ENCODE assay signal across 17 cellular contexts in genomic region chr20:63212792-63213191, GRCh38. TPM values are rescaled to one million over a fixed set of nuclear protein-coding genes. Genes with fewer than 3 reads are reported as not detected.
DNase-seq lines count a peak whose midpoint lies in the region; ATAC-seq, FAIRE-seq and TF ChIP-seq lines count a peak whose summit lies in the region.
"Had no signal": no experiment of that assay in that cellular context is flagged by ENCODE, and none has a peak within 500 bp of the region (broad histone marks: within the 10 kb centered on the region; RNA-seq: fewer than 3 reads in every experiment).

No MANE protein-coding gene starts in this region.

- peak overlapping the region; percentile 57 for H3K9ac ChIP-seq in Loucy (ENCODE audit: low read depth, low read length, poor library complexity, severe bottlenecking)
- no peak overlapping the region for H3K9ac ChIP-seq in GM12878 (ENCODE audit: control insufficient read depth, insufficient read depth, low read length)

- in situ Hi-C loops in GM12878 (cut with MboI) = no loop called here

- H3K4me3 Mint-ChIP-seq in CD8-positive, alpha-beta memory T cell = peak overlapping the region in 5 of 7 donors; percentile 23 to 66 (median 50)
- H3K4me3 Mint-ChIP-seq in naive thymus-derived CD4-positive, alpha-beta T cell = peak overlapping the region in 7 of 10 donors; percentile 1 to 93 (median 63)
- H3K4me3 Mint-ChIP-seq: stimulated activated memory B cell treated with anti-CD40 and anti-IgM and Interleukin-4, amounts not matched to agents 10 μg/mL and 1 μg/mL and 100 μg/mL, for 72 hours had no signal

- H3K4me3 ChIP-seq in CD8-positive, alpha-beta memory T cell (ENCODE audit: low read length) = no peak overlapping the region
- H3K4me3 ChIP-seq in Loucy (ENCODE audit: low read length, poor library complexity, severe bottlenecking) (peak overlapping the region; percentile 98), GM12878 (peak overlapping the region; percentile 15; the same call in 1 of the 2 replicates), gastroesophageal sphincter (no peak overlapping the region)
- no peak overlapping the region for H3K4me3 ChIP-seq in naive thymus-derived CD4-positive, alpha-beta T cell (ENCODE audit: low read length)
- H3K4me3 ChIP-seq: left ventricle myocardium inferior, spleen had no signal

- H3K27me3 Mint-ChIP-seq in CD8-positive, alpha-beta memory T cell = no peaks in the 10 kb centered on the region
- H3K27me3 Mint-ChIP-seq in naive thymus-derived CD4-positive, alpha-beta T cell = no peaks in the 10 kb centered on the region
- H3K27me3 Mint-ChIP-seq: stimulated activated memory B cell treated with anti-CD40 and anti-IgM and Interleukin-4, amounts not matched to agents 10 μg/mL and 1 μg/mL and 100 μg/mL, for 72 hours had no signal

- WGBS in GM12878 (ENCODE audit: insufficient coverage, insufficient replicate concordance, low lambda C conversion rate, missing lambda C conversion rate) = 100% methylated on average over 5 of the region's 5 CpGs
- 57 to 75% methylated on average over 1 to 4 of the region's 5 CpGs for whole genome bisulfite sequencing in gastroesophageal sphincter (ENCODE audit: low coverage in 1 of 2), 2 donors

- TF ChIP-seq EP300 in GM12878 (IDR thresholded peaks at IDR 0.05; ENCODE audit: borderline replicate concordance in 1 of 2, control insufficient read depth in 1 of 2, low read depth in 2 of 2, low read length in 2 of 2) (no peak), gastroesophageal sphincter (IDR thresholded peaks at IDR 0.05) (no peak)

- no peaks in the 10 kb centered on the region for H3K9me3 ChIP-seq in CD8-positive, alpha-beta memory T cell (ENCODE audit: low read length)
- H3K9me3 ChIP-seq in Loucy (ENCODE audit: insufficient read depth, low read depth, low read length) = no peaks in the 10 kb centered on the region
- H3K9me3 ChIP-seq in GM12878 (replicated peaks; ENCODE audit: control insufficient read depth, insufficient read depth, low read length) = no peaks in the 10 kb centered on the region
- no peaks in the 10 kb centered on the region for H3K9me3 ChIP-seq in naive thymus-derived CD4-positive, alpha-beta T cell (ENCODE audit: control insufficient read depth in 2 of 3, low read length in 3 of 3)
- no peaks in the 10 kb centered on the region for H3K9me3 ChIP-seq in gastroesophageal sphincter
- H3K9me3 ChIP-seq: left ventricle myocardium inferior, spleen had no signal

- no peak for TF ChIP-seq RAD21 in GM12878 (IDR thresholded peaks at IDR 0.05; ENCODE audit: insufficient read depth, low read depth, low read length)

- no peaks in the 10 kb centered on the region for H3F3A ChIP-seq in Loucy (ENCODE audit: low read depth)

- peaks cover 61 to 78% (median 74%) of the 10 kb centered on the region in 3 donors for H3K4me1 Mint-ChIP-seq in CD8-positive, alpha-beta memory T cell
- H3K4me1 Mint-ChIP-seq in naive thymus-derived CD4-positive, alpha-beta T cell = peaks cover 49 to 79% (median 74%) of the 10 kb centered on the region in 7 donors

- TF ChIP-seq POLR2A in GM12878 (IDR thresholded peaks at IDR 0.05; ENCODE audit: low read depth, low read length) (no peak), gastroesophageal sphincter (IDR thresholded peaks at IDR 0.05) (no peak)

- no peak overlapping the region for H3K27ac ChIP-seq in CD8-positive, alpha-beta memory T cell (ENCODE audit: low read depth, low read length)
- no peak overlapping the region for H3K27ac ChIP-seq in GM12878 (ENCODE audit: control insufficient read depth, insufficient read depth)
- no peak overlapping the region for H3K27ac ChIP-seq in naive thymus-derived CD4-positive, alpha-beta T cell (ENCODE audit: low read depth, low read length)
- peak overlapping the region in 1 of 4 donors; percentile 14 for H3K27ac ChIP-seq in gastroesophageal sphincter
- H3K27ac ChIP-seq: left ventricle myocardium inferior, spleen had no signal

- H3K27ac Mint-ChIP-seq in CD8-positive, alpha-beta memory T cell = peak overlapping the region in 5 of 8 donors; percentile 11 to 81 (median 33)
- H3K27ac Mint-ChIP-seq in naive thymus-derived CD4-positive, alpha-beta T cell = peak overlapping the region in 2 of 9 donors; percentile 58 to 59

- SMC1A ChIA-PET in GM12878 (lab: Charles Lee; ENCODE audit: uncharacterized antibody, unreplicated experiment) = no interaction called here

- no peak for DNase-seq in CD8-positive, alpha-beta memory T cell
- DNase-seq in GM12878 (ENCODE audit: low read depth, low spot score) = no peak
- DNase-seq in naive thymus-derived CD4-positive, alpha-beta T cell = no peak
- DNase-seq in NCI-H345 treated with DMSO at 0.1 percent for 48 hours (lab: John Stamatoyannopoulos, UW; ENCODE audit: unreplicated experiment) = no peak
- no peak for DNase-seq in iPS-NIHi7 (ENCODE audit: extremely low spot score)
- no peak for DNase-seq in cerebellar nuclear complex (lab: John Stamatoyannopoulos, UW)
- DNase-seq: DMS79 treated with DMSO at 0.1 percent for 48 hours, left ventricle myocardium inferior, NCI-H1092 treated with DMSO at 0.1 percent for 48 hours, spleen, SW 1271 had no signal

- POLR2A ChIA-PET in CD8-positive, alpha-beta memory T cell (lab: Charles Lee) = no interaction called here
- POLR2A ChIA-PET in GM12878 (lab: Charles Lee) = no interaction called here
- POLR2A ChIA-PET in naive thymus-derived CD4-positive, alpha-beta T cell (lab: Charles Lee) = no interaction called here

- CTCF ChIA-PET in CD8-positive, alpha-beta memory T cell (lab: Charles Lee) = interaction anchor here (0.6 to 4.5 kb wide), 2 partner anchors 11 to 596 kb away, joined by 3 to 23 read pairs; no protein-coding TSS in a partner anchor
- CTCF ChIA-PET in GM12878 (lab: Yijun Ruan, JAX) = interaction anchor here (0.6 to 1.8 kb wide), 4 partner anchors 10 to 170 kb away, joined by 3 to 6 read pairs (median 4); no protein-coding TSS in a partner anchor
- CTCF ChIA-PET in naive thymus-derived CD4-positive, alpha-beta T cell (lab: Charles Lee) = interaction anchor here (0.6 to 3.2 kb wide), 2 partner anchors 11 to 1203 kb away, joined by 3 to 20 read pairs; no protein-coding TSS in a partner anchor

- no peaks in the 10 kb centered on the region for H3K9me3 Mint-ChIP-seq in CD8-positive, alpha-beta memory T cell
- H3K9me3 Mint-ChIP-seq in naive thymus-derived CD4-positive, alpha-beta T cell = no peaks in the 10 kb centered on the region
- H3K9me3 Mint-ChIP-seq: stimulated activated memory B cell treated with anti-CD40 and anti-IgM and Interleukin-4, amounts not matched to agents 10 μg/mL and 1 μg/mL and 100 μg/mL, for 72 hours had no signal

- no peak for FAIRE-seq in GM12878 (lab: Jason Lieb, UNC)

- H3K27me3 ChIP-seq in CD8-positive, alpha-beta memory T cell (ENCODE audit: insufficient read depth, low read length, poor library complexity, severe bottlenecking) = no peaks in the 10 kb centered on the region
- H3K27me3 ChIP-seq in Loucy (ENCODE audit: insufficient read depth, low read length, poor library complexity, severe bottlenecking) (no peaks in the 10 kb centered on the region), GM12878 (replicated peaks in 1 of 2; ENCODE audit: control insufficient read depth in 2 of 2, insufficient read depth in 2 of 2, low read length in 1 of 2) (no peaks in the 10 kb centered on the region), gastroesophageal sphincter (no peaks in the 10 kb centered on the region)
- H3K27me3 ChIP-seq in naive thymus-derived CD4-positive, alpha-beta T cell (ENCODE audit: control insufficient read depth in 2 of 2, insufficient read depth in 2 of 2, low read length in 2 of 2) = no peaks in the 10 kb centered on the region
- H3K27me3 ChIP-seq: spleen had no signal

- H3K4me2 ChIP-seq in Loucy (ENCODE audit: low read depth, low read length, poor library complexity, severe bottlenecking) (peak overlapping the region; percentile 98), GM12878 (ENCODE audit: control insufficient read depth, insufficient read depth) (no peak overlapping the region)

- H4K20me1 ChIP-seq in Loucy (ENCODE audit: insufficient read depth, low read length, poor library complexity, severe bottlenecking) (peaks cover 79% of the 10 kb centered on the region), GM12878 (ENCODE audit: control insufficient read depth, insufficient read depth) (peaks cover 9% of the 10 kb centered on the region)

- TF ChIP-seq CTCF in Loucy (conservative IDR thresholded peaks at IDR 0.05; ENCODE audit: low read length) = no peak
- no peak for TF ChIP-seq CTCF in GM12878 (IDR thresholded peaks at IDR 0.05 in 2 of 3, conservative IDR thresholded peaks at IDR 0.05 in 1 of 3; ENCODE audit: control insufficient read depth in 2 of 3, extremely low read depth in 1 of 3, insufficient read depth in 1 of 3, low read depth in 3 of 3, low read length in 3 of 3)
- no peak for TF ChIP-seq CTCF in gastroesophageal sphincter (IDR thresholded peaks at IDR 0.05)

- H2AFZ ChIP-seq in Loucy (ENCODE audit: low read length) (no peak overlapping the region), GM12878 (ENCODE audit: control insufficient read depth, low read depth, low read length) (no peak overlapping the region)

- H3K4me1 ChIP-seq in CD8-positive, alpha-beta memory T cell (ENCODE audit: insufficient read depth, low read length) = peaks cover 48% of the 10 kb centered on the region
- H3K4me1 ChIP-seq in Loucy (ENCODE audit: insufficient read depth, low read length, poor library complexity, severe bottlenecking) (peaks cover 60% of the 10 kb centered on the region), GM12878 (ENCODE audit: control insufficient read depth, insufficient read depth, low read length) (peaks cover 15% of the 10 kb centered on the region), gastroesophageal sphincter (peaks cover 0 to 84% (median 23%) of the 10 kb centered on the region in 3 donors)
- H3K4me1 ChIP-seq in naive thymus-derived CD4-positive, alpha-beta T cell (ENCODE audit: control insufficient read depth in 2 of 2, insufficient read depth in 2 of 2, low read length in 2 of 2) = peaks cover 10 to 42% of the 10 kb centered on the region in 2 donors

- H3K79me2 ChIP-seq in Loucy (ENCODE audit: insufficient read depth, low read length) (peaks cover 83% of the 10 kb centered on the region), GM12878 (ENCODE audit: control insufficient read depth, insufficient read depth, low read length) (peaks cover 48% of the 10 kb centered on the region)

- peaks cover 33% of the 10 kb centered on the region for H3K36me3 ChIP-seq in CD8-positive, alpha-beta memory T cell (ENCODE audit: insufficient read depth, low read length)
- H3K36me3 ChIP-seq in Loucy (ENCODE audit: insufficient read depth, low read length) (peaks cover 51% of the 10 kb centered on the region; the same call in 1 of the 2 replicates), GM12878 (ENCODE audit: control insufficient read depth in 2 of 2, insufficient read depth in 2 of 2, low read length in 1 of 2) (peaks cover 13 to 21% of the 10 kb centered on the region in 2 experiments), gastroesophageal sphincter (peaks cover 0 to 68% of the 10 kb centered on the region in 2 donors)
- H3K36me3 ChIP-seq in naive thymus-derived CD4-positive, alpha-beta T cell (ENCODE audit: control insufficient read depth in 2 of 3, insufficient read depth in 3 of 3, low read length in 3 of 3) = peaks cover under 1 to 61% (median 22%) of the 10 kb centered on the region in 3 experiments

- RAD21 ChIA-PET in GM12878 (lab: Charles Lee; ENCODE audit: unreplicated experiment) = interaction anchor here (1.0 kb wide), 1 partner anchor 11 kb away, joined by 3 read pairs; no protein-coding TSS in a partner anchor

- H3K9me2 ChIP-seq in Loucy (replicated peaks; ENCODE audit: low read depth, low read length) = no peaks in the 10 kb centered on the region

- intact Hi-C loops in GM12878 (cut with micrococcal nuclease; ENCODE audit: unreplicated experiment) = no loop called here
- intact Hi-C loops in naive thymus-derived CD4-positive, alpha-beta T cell (cut with micrococcal nuclease) = loop anchor here in 1 of 2 donors (10.0 kb wide), 1 partner anchor 828 kb away; the partner anchor contains the start of gene RPS21

- ATAC-seq in GM12878 (no peak), gastroesophageal sphincter (no peak)
- ATAC-seq in naive thymus-derived CD4-positive, alpha-beta T cell = no peak
- ATAC-seq: stimulated activated memory B cell treated with anti-CD40 and anti-IgM and Interleukin-4, amounts not matched to agents 10 μg/mL and 1 μg/mL and 100 μg/mL, for 72 hours had no signal

- BruUV-seq in GM12878 (replicated peaks; lab: Mats Ljungman, UMichigan) = no TSS peak

- H3K36me3 Mint-ChIP-seq in CD8-positive, alpha-beta memory T cell = peaks cover 7 to 73% (median 10%) of the 10 kb centered on the region in 3 donors
- peaks cover 7 to 44% (median 18%) of the 10 kb centered on the region in 5 donors for H3K36me3 Mint-ChIP-seq in naive thymus-derived CD4-positive, alpha-beta T cell

RNA-seq across cellular contexts. Expression of gene YTHDF1, which starts 3.1 kb away (rescaled TPM):
- 10 to 100 TPM; 47.0 to 47.5 TPM for total RNA-seq in CD8-positive, alpha-beta memory T cell
- 43.1 TPM for polyA plus RNA-seq in CD8-positive, alpha-beta memory T cell
- total RNA-seq in GM12878 (2013; cell fraction: nucleolus; rRNA removed) = 18.1 and 21.9 TPM in 2 replicates
- 19.7 and 21.6 TPM in 2 replicates for total RNA-seq in GM12878 (2014; rRNA removed)
- 18.5 and 21.3 TPM in 2 replicates for total RNA-seq in GM12878 (2014; rRNA removed; fragmentation: Illumina TruSeq; extraction: Trizol)
- total RNA-seq in GM12878 (2021) = 36.1 and 37.8 TPM in 2 replicates
- polyA plus RNA-seq in GM12878 (2011; ENCODE audit: low read depth) = 17.4 TPM
- polyA plus RNA-seq in GM12878 (2011; rRNA removed) = 23.2 and 27.5 TPM in 2 replicates
- polyA plus RNA-seq in GM12878 (2011; cell fraction: cytosol; rRNA removed) = 20.2 and 23.4 TPM in 2 replicates
- polyA plus RNA-seq in GM12878 (2011; cell fraction: nucleus; rRNA removed) = 24.5 and 27.8 TPM in 2 replicates
- polyA plus RNA-seq in GM12878 (2012) = 21.8 and 26.7 TPM in 2 replicates
- polyA plus RNA-seq in GM12878 (2014; fragmentation: Illumina TruSeq; extraction: Trizol) = 23.3 and 24.7 TPM in 2 replicates
- polyA plus RNA-seq in GM12878 (2014; fragmentation: Nextera tagmentation; extraction: Ambion mirVana) = 10 to 100 TPM; 11.4 to 14.8 TPM
- polyA plus RNA-seq in GM12878 (2014; rRNA removed) = 32.9 and 33.1 TPM in 2 replicates
- polyA plus RNA-seq in GM12878 (2016; fragmentation: Nextera tagmentation; extraction: Ambion mirVana) = 10 to 100 TPM in 1 of 2 experiments, 1 to 10 TPM in 1; 4.6 to 14.5 TPM
- 19.0 and 21.1 TPM in 2 replicates for polyA minus RNA-seq in GM12878 (2011; rRNA and poly(A)+ RNA removed)
- polyA minus RNA-seq in GM12878 (2011; cell fraction: cytosol; rRNA and poly(A)+ RNA removed) = 14.3 and 17.2 TPM in 2 replicates
- polyA minus RNA-seq in GM12878 (2011; cell fraction: nucleus; rRNA and poly(A)+ RNA removed) = 5.7 and 10.3 TPM in 2 replicates
- 10 to 100 TPM; 35.9 to 52.1 (median 42.0) TPM for total RNA-seq in naive thymus-derived CD4-positive, alpha-beta T cell
- 10 to 100 TPM; 27.5 to 46.9 TPM for polyA plus RNA-seq in naive thymus-derived CD4-positive, alpha-beta T cell
- 10 to 100 TPM; 20.2 to 35.8 (median 34.2) TPM for total RNA-seq in gastroesophageal sphincter

RNA-seq across cellular contexts. Expression of gene BIRC7, which starts 22.9 kb away (rescaled TPM):
- total RNA-seq in CD8-positive, alpha-beta memory T cell = not detected
- polyA plus RNA-seq in CD8-positive, alpha-beta memory T cell = not detected
- 27.4 and 27.6 TPM in 2 replicates for total RNA-seq in GM12878 (2013; cell fraction: nucleolus; rRNA removed)
- total RNA-seq in GM12878 (2014; rRNA removed) (0.11 TPM in 1 of 2 replicates, not detected in the other), GM12878 (2014; rRNA removed; fragmentation: Illumina TruSeq; extraction: Trizol) (not detected in 2 replicates), GM12878 (2021) (not detected in 2 replicates), gastroesophageal sphincter (not detected)
- 0.29 TPM for polyA plus RNA-seq in GM12878 (2011; ENCODE audit: low read depth)
- polyA plus RNA-seq in GM12878 (2011; rRNA removed) (0.26 and 0.31 TPM in 2 replicates), GM12878 (2014; fragmentation: Illumina TruSeq; extraction: Trizol) (not detected in 2 replicates), GM12878 (2014; fragmentation: Nextera tagmentation; extraction: Ambion mirVana) (not detected), GM12878 (2014; rRNA removed) (0.08 TPM in 1 of 2 replicates, not detected in the other), GM12878 (2016; fragmentation: Nextera tagmentation; extraction: Ambion mirVana) (not detected)
- polyA plus RNA-seq in GM12878 (2011; cell fraction: cytosol; rRNA removed) = 0.99 and 1.1 TPM in 2 replicates
- polyA plus RNA-seq in GM12878 (2011; cell fraction: nucleus; rRNA removed) = 4.9 and 10.3 TPM in 2 replicates
- polyA plus RNA-seq in GM12878 (2012) = 1.2 and 4.0 TPM in 2 replicates
- 0.66 and 1.3 TPM in 2 replicates for polyA minus RNA-seq in GM12878 (2011; rRNA and poly(A)+ RNA removed)
- polyA minus RNA-seq in GM12878 (2011; cell fraction: cytosol; rRNA and poly(A)+ RNA removed) = not detected in 2 replicates
- 1.7 and 2.4 TPM in 2 replicates for polyA minus RNA-seq in GM12878 (2011; cell fraction: nucleus; rRNA and poly(A)+ RNA removed)
- total RNA-seq in naive thymus-derived CD4-positive, alpha-beta T cell = not detected
- polyA plus RNA-seq in naive thymus-derived CD4-positive, alpha-beta T cell = not detected
- total RNA-seq: fibroblast of villous mesenchyme had no signal
- polyA plus RNA-seq: BJ had no signal

RNA-seq across cellular contexts. Expression of gene NKAIN4, which starts 41.5 kb away (rescaled TPM):
- total RNA-seq in CD8-positive, alpha-beta memory T cell = not detected
- not detected for polyA plus RNA-seq in CD8-positive, alpha-beta memory T cell
- total RNA-seq in GM12878 (2013; cell fraction: nucleolus; rRNA removed) = not detected in 2 replicates
- total RNA-seq in GM12878 (2014; rRNA removed) = not detected in 2 replicates
- not detected in 2 replicates for total RNA-seq in GM12878 (2014; rRNA removed; fragmentation: Illumina TruSeq; extraction: Trizol)
- not detected in 2 replicates for total RNA-seq in GM12878 (2021)
- not detected for polyA plus RNA-seq in GM12878 (2011; ENCODE audit: low read depth)
- polyA plus RNA-seq in GM12878 (2011; rRNA removed) = not detected in 2 replicates
- not detected in 2 replicates for polyA plus RNA-seq in GM12878 (2011; cell fraction: cytosol; rRNA removed)
- not detected in 2 replicates for polyA plus RNA-seq in GM12878 (2011; cell fraction: nucleus; rRNA removed)
- polyA plus RNA-seq in GM12878 (2012) = not detected in 2 replicates
- not detected in 2 replicates for polyA plus RNA-seq in GM12878 (2014; fragmentation: Illumina TruSeq; extraction: Trizol)
- polyA plus RNA-seq in GM12878 (2014; fragmentation: Nextera tagmentation; extraction: Ambion mirVana) = not detected
- polyA plus RNA-seq in GM12878 (2014; rRNA removed) = not detected in 2 replicates
- under 1 TPM in 1 of 2 experiments, not detected in 1; 0.11 TPM for polyA plus RNA-seq in GM12878 (2016; fragmentation: Nextera tagmentation; extraction: Ambion mirVana)
- polyA minus RNA-seq in GM12878 (2011; rRNA and poly(A)+ RNA removed) = not detected in 2 replicates
- not detected in 2 replicates for polyA minus RNA-seq in GM12878 (2011; cell fraction: cytosol; rRNA and poly(A)+ RNA removed)
- polyA minus RNA-seq in GM12878 (2011; cell fraction: nucleus; rRNA and poly(A)+ RNA removed) = not detected in 2 replicates
- not detected for total RNA-seq in naive thymus-derived CD4-positive, alpha-beta T cell
- not detected for polyA plus RNA-seq in naive thymus-derived CD4-positive, alpha-beta T cell
- total RNA-seq in gastroesophageal sphincter = 1 to 10 TPM in 1 of 4 donors, not detected in 3; 2.3 TPM
- total RNA-seq: fibroblast of villous mesenchyme, left ventricle myocardium inferior, spleen, ureter had no signal
- polyA plus RNA-seq: BJ had no signal

RNA-seq across cellular contexts. Expression of gene ARFGAP1, which starts 59.8 kb away (rescaled TPM):
- total RNA-seq in CD8-positive, alpha-beta memory T cell = 10 to 100 TPM; 71.0 to 77.5 TPM
- 22.7 TPM for polyA plus RNA-seq in CD8-positive, alpha-beta memory T cell
- 164 and 192 TPM in 2 replicates for total RNA-seq in GM12878 (2013; cell fraction: nucleolus; rRNA removed)
- total RNA-seq in GM12878 (2014; rRNA removed) = 32.1 and 40.5 TPM in 2 replicates
- 15.6 and 16.9 TPM in 2 replicates for total RNA-seq in GM12878 (2014; rRNA removed; fragmentation: Illumina TruSeq; extraction: Trizol)
- 67.4 and 79.9 TPM in 2 replicates for total RNA-seq in GM12878 (2021)
- 31.0 TPM for polyA plus RNA-seq in GM12878 (2011; ENCODE audit: low read depth)
- 19.2 and 26.1 TPM in 2 replicates for polyA plus RNA-seq in GM12878 (2011; rRNA removed)
- polyA plus RNA-seq in GM12878 (2011; cell fraction: cytosol; rRNA removed) = 37.0 and 50.6 TPM in 2 replicates
- 540 and 583 TPM in 2 replicates for polyA plus RNA-seq in GM12878 (2011; cell fraction: nucleus; rRNA removed)
- polyA plus RNA-seq in GM12878 (2012) = 72.1 and 81.0 TPM in 2 replicates
- polyA plus RNA-seq in GM12878 (2014; fragmentation: Illumina TruSeq; extraction: Trizol) = 6.8 and 15.9 TPM in 2 replicates
- polyA plus RNA-seq in GM12878 (2014; fragmentation: Nextera tagmentation; extraction: Ambion mirVana) = 1 to 10 TPM in 1 of 2 experiments, under 1 TPM in 1; 0.45 to 1.5 TPM
- 56.4 and 58.9 TPM in 2 replicates for polyA plus RNA-seq in GM12878 (2014; rRNA removed)
- 10 to 100 TPM; 35.6 to 36.6 TPM for polyA plus RNA-seq in GM12878 (2016; fragmentation: Nextera tagmentation; extraction: Ambion mirVana)
- 26.0 and 32.3 TPM in 2 replicates for polyA minus RNA-seq in GM12878 (2011; rRNA and poly(A)+ RNA removed)
- 13.7 and 14.7 TPM in 2 replicates for polyA minus RNA-seq in GM12878 (2011; cell fraction: cytosol; rRNA and poly(A)+ RNA removed)
- 64.4 and 75.1 TPM in 2 replicates for polyA minus RNA-seq in GM12878 (2011; cell fraction: nucleus; rRNA and poly(A)+ RNA removed)
- total RNA-seq in naive thymus-derived CD4-positive, alpha-beta T cell = 100 to 1,000 TPM in 4 of 5 experiments, 10 to 100 TPM in 1; 90.6 to 119 (median 107) TPM
- polyA plus RNA-seq in naive thymus-derived CD4-positive, alpha-beta T cell = 10 to 100 TPM; 15.9 to 24.4 TPM
- 10 to 100 TPM; 35.0 to 50.1 (median 45.2) TPM for total RNA-seq in gastroesophageal sphincter

Comparison
In these comparisons a context has a peak if more than half of its experiments do, and no peak if none do; other contexts are left out.
1. H3K4me3 ChIP-seq: peak in Loucy (single experiment) and GM12878 (single experiment); none in CD8-positive, alpha-beta memory T cell (single experiment), naive thymus-derived CD4-positive, alpha-beta T cell (single experiment) and gastroesophageal sphincter (0 of 2).